ENCODE assay signal across 17 cellular contexts in the genomic region with DNA sequence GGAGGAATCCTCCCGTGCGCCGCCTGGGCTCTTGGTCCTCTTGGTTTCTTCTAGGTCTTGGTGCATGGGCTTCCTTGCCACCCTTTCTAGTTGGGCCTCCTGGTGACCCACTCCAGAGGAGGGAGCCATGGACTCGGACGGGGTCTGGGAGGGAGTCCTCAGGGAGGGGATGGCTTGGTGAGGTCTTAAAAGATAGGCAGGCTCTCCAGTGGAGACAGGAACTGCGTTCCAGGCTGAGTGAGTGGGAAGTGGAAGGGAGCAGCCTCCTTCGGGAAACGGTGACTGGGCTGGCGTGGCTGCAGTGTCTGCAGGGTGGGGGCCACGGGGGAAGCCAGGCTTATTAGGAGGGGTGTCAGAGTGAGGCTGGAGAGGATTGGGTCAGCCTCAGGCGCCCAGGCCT.
DNase-seq lines count a peak whose midpoint lies in the region; ATAC-seq and TF ChIP-seq lines count a peak whose summit lies in the region.
"Had no signal": no experiment of that assay in that cellular context is flagged by ENCODE, and none has a peak within 500 bp of the region (broad histone marks: within the 10 kb centered on the region; RNA-seq: fewer than 3 reads in every experiment).

No MANE protein-coding gene starts in this region.

- H3K27ac ChIP-seq in endodermal cell (ENCODE audit: low read depth, low read length), result no peak overlapping the region
- H3K27ac ChIP-seq: PC-9 had no signal

- H3K4me3 ChIP-seq in H7 (ENCODE audit: insufficient read depth, low read depth, low read length), result no peak overlapping the region
- no peak overlapping the region for H3K4me3 ChIP-seq in endodermal cell (ENCODE audit: low read length)
- H3K4me3 ChIP-seq: MG63, PC-9 had no signal

- DNase-seq in 8988T (peak; percentile 9), H7 (peak; percentile 49), endodermal cell (peak; percentile 41), osteocyte (ENCODE audit: extremely low spot score, unreplicated experiment) (peak; percentile 76), HCEC 1CT (no peak)
- DNase-seq in activated naive CD4-positive, alpha-beta T cell treated with anti-CD3 and anti-CD28 coated beads, Interleukin-2, amount 10 ng/mL, durations not matched to agents 7 days and 5 days, result no peak
- DNase-seq: ACHN; CD4-positive, alpha-beta T cell; H9; IMR-90; Karpas-422; MG63; NCI-H1092; NCI-H2081 treated with DMSO at 0.1 percent for 48 hours; NCI-H510A treated with DMSO at 0.1 percent for 48 hours; PC-9 had no signal

- H3K36me3 Mint-ChIP-seq in endodermal cell (ENCODE audit: low read depth) (no peaks in the 10 kb centered on the region), osteocyte (ENCODE audit: unreplicated experiment) (peaks cover 2% of the 10 kb centered on the region)
- no peaks in the 10 kb centered on the region for H3K36me3 Mint-ChIP-seq in activated naive CD4-positive, alpha-beta T cell treated with anti-CD3 and anti-CD28 coated beads, Interleukin-2, amount 10 ng/mL, durations not matched to agents 7 days and 5 days

- H3K36me3 ChIP-seq in H7 (replicated peaks; ENCODE audit: control insufficient read depth, insufficient read depth, low read length), result no peaks in the 10 kb centered on the region
- H3K36me3 ChIP-seq in endodermal cell (ENCODE audit: control insufficient read depth, insufficient read depth, low read length), result no peaks in the 10 kb centered on the region
- H3K36me3 ChIP-seq: MG63 had no signal

- H3K9me3 Mint-ChIP-seq in endodermal cell (peaks cover 13% of the 10 kb centered on the region), osteocyte (ENCODE audit: unreplicated experiment) (peaks cover 11% of the 10 kb centered on the region)
- H3K9me3 Mint-ChIP-seq in activated naive CD4-positive, alpha-beta T cell treated with anti-CD3 and anti-CD28 coated beads, Interleukin-2, amount 10 ng/mL, durations not matched to agents 7 days and 5 days, result peaks cover 2% of the 10 kb centered on the region
- H3K9me3 Mint-ChIP-seq: CD4-positive, alpha-beta T cell; H9 had no signal

- H3K27me3 Mint-ChIP-seq in endodermal cell (ENCODE audit: insufficient read depth) (peaks cover 80% of the 10 kb centered on the region), osteocyte (ENCODE audit: unreplicated experiment) (peaks cover 48% of the 10 kb centered on the region)
- peaks cover 56% of the 10 kb centered on the region for H3K27me3 Mint-ChIP-seq in activated naive CD4-positive, alpha-beta T cell treated with anti-CD3 and anti-CD28 coated beads, Interleukin-2, amount 10 ng/mL, durations not matched to agents 7 days and 5 days
- H3K27me3 Mint-ChIP-seq: CD4-positive, alpha-beta T cell had no signal

- H3K9me3 ChIP-seq in endodermal cell (ENCODE audit: control insufficient read depth, low read length), result peaks cover 9% of the 10 kb centered on the region
- H3K9me3 ChIP-seq: MG63 had no signal

- 87 to 90% methylated on average over 5 to 11 of the region's 11 CpGs for WGBS in endodermal cell (ENCODE audit: insufficient coverage in 1 of 2, insufficient read length in 1 of 2), 2 experiments

- CTCF ChIA-PET in activated naive CD4-positive, alpha-beta T cell treated with anti-CD3 and anti-CD28 coated beads, Interleukin-2, amount 10 ng/mL, durations not matched to agents 7 days and 5 days (lab: Charles Lee), result no interaction called here

- H3K4me1 Mint-ChIP-seq in endodermal cell (peaks cover 53% of the 10 kb centered on the region), osteocyte (ENCODE audit: unreplicated experiment) (peaks cover 4% of the 10 kb centered on the region)
- H3K4me1 Mint-ChIP-seq in activated naive CD4-positive, alpha-beta T cell treated with anti-CD3 and anti-CD28 coated beads, Interleukin-2, amount 10 ng/mL, durations not matched to agents 7 days and 5 days, result no peaks in the 10 kb centered on the region

- TF ChIP-seq CTCF in endodermal cell (conservative IDR thresholded peaks at IDR 0.05) (no peak), osteocyte (IDR thresholded peaks at IDR 0.05) (no peak)

- no peak for ATAC-seq in HG02981 (IDR thresholded peaks at IDR 0.05; ENCODE audit: unreplicated experiment)

- H3K27ac Mint-ChIP-seq in endodermal cell (no peak overlapping the region), osteocyte (ENCODE audit: unreplicated experiment) (no peak overlapping the region)
- H3K27ac Mint-ChIP-seq in activated naive CD4-positive, alpha-beta T cell treated with anti-CD3 and anti-CD28 coated beads, Interleukin-2, amount 10 ng/mL, durations not matched to agents 7 days and 5 days, result no peak overlapping the region
- H3K27ac Mint-ChIP-seq: CD4-positive, alpha-beta T cell had no signal

- H3K4me3 Mint-ChIP-seq in endodermal cell (no peak overlapping the region), osteocyte (ENCODE audit: unreplicated experiment) (no peak overlapping the region)
- no peak overlapping the region for H3K4me3 Mint-ChIP-seq in activated naive CD4-positive, alpha-beta T cell treated with anti-CD3 and anti-CD28 coated beads, Interleukin-2, amount 10 ng/mL, durations not matched to agents 7 days and 5 days
- H3K4me3 Mint-ChIP-seq: CD4-positive, alpha-beta T cell; H9 had no signal

- H3K4me1 ChIP-seq in endodermal cell (ENCODE audit: control insufficient read depth, insufficient read depth, low read length), result peaks cover 22% of the 10 kb centered on the region

- H3K9ac ChIP-seq in endodermal cell (ENCODE audit: extremely low read depth, low read length, poor library complexity, severe bottlenecking), result no peak overlapping the region

- H3K27me3 ChIP-seq in H7 (ENCODE audit: control insufficient read depth, insufficient read depth, low read length) (peaks cover 3% of the 10 kb centered on the region), endodermal cell (ENCODE audit: control insufficient read depth, insufficient read depth, low read length, poor library complexity, severe bottlenecking) (peaks cover 60% of the 10 kb centered on the region)
- H3K27me3 ChIP-seq: MG63 had no signal

Comparison
In these comparisons a context has a peak if more than half of its experiments do, and no peak if none do; other contexts are left out.
1. DNase-seq: peak in 8988T (single experiment), H7 (single experiment), endodermal cell (single experiment) and osteocyte (single experiment); none in HCEC 1CT (single experiment) and activated naive CD4-positive, alpha-beta T cell treated with anti-CD3 and anti-CD28 coated beads, Interleukin-2, amount 10 ng/mL, durations not matched to agents 7 days and 5 days (single experiment).